8 cellular contexts compared by ENCODE assay signal in genomic region chr14:22982477-22983245, GRCh38. TPM values are rescaled to one million over a fixed set of nuclear protein-coding genes. Genes with fewer than 3 reads are reported as not detected.
DNase-seq lines count a peak whose midpoint lies in the region; ATAC-seq and TF ChIP-seq lines count a peak whose summit lies in the region.

Gene AJUBA (minus strand): TSS chr14:22982551. CDS start chr14:22982266, 285 bp downstream.

- H3K4me2 ChIP-seq in neuronal stem cell (ENCODE audit: insufficient read depth, low read length, poor library complexity, severe bottlenecking): peak within 1 kb of the TSS; percentile 69

- DNase-seq in G401 (ENCODE audit: low spot score): peak; percentile 23
- peak in 73 of 76 experiments; percentile 17 to 86 (median 70) for DNase-seq in HUDEP-2 (lab: John Stamatoyannopoulos, UW; ENCODE audit: unreplicated experiment in 76 of 76)
- peak; percentile 94 to 97 for DNase-seq in SJSA1 (ENCODE audit: low read depth in 1 of 2, low spot score in 2 of 2)
- DNase-seq in activated naive CD4-positive, alpha-beta T cell (lab: John Stamatoyannopoulos, UW): peak in 3 of 4 experiments; percentile 28 to 62 (median 43)
- DNase-seq in neuronal stem cell (ENCODE audit: low spot score): peak; percentile 93
- DNase-seq in stromal cell of bone marrow (ENCODE audit: low read depth): peak; percentile 90

- H3K79me1 ChIP-seq in neuronal stem cell (ENCODE audit: low read depth, low read length): peaks cover 12% of the 10 kb centered on the region

- no peak within 1 kb of the TSS for H2BK12ac ChIP-seq in neuronal stem cell (ENCODE audit: low read length)

- H3K9ac ChIP-seq in neuronal stem cell (ENCODE audit: low read depth, low read length, poor library complexity): peak within 1 kb of the TSS; percentile 98

- H2AK5ac ChIP-seq in neuronal stem cell (ENCODE audit: low read depth, low read length): peak within 1 kb of the TSS; percentile 93

- WGBS in gastroesophageal sphincter (ENCODE audit: low coverage in 1 of 2), 2 donors: 0 to 1% methylated on average over 8 to 29 of the region's 48 CpGs
- no CpG with 5 or more reads among the region's 48 CpGs for WGBS in neuronal stem cell (ENCODE audit: extremely low coverage in 2 of 2, insufficient read length in 2 of 2, insufficient replicate concordance in 1 of 2), 2 donors

- peak within 1 kb of the TSS; percentile 81 for H2AFZ ChIP-seq in neuronal stem cell (ENCODE audit: low read length)

- H2BK120ac ChIP-seq in neuronal stem cell (ENCODE audit: low read depth, low read length): peak within 1 kb of the TSS; percentile 89

- peaks cover 46% of the 10 kb centered on the region for H3K36me3 ChIP-seq in SJSA1
- peaks cover 0 to 7% of the 10 kb centered on the region in 2 donors for H3K36me3 ChIP-seq in gastroesophageal sphincter
- peaks cover 9 to 36% of the 10 kb centered on the region in 2 donors for H3K36me3 ChIP-seq in neuronal stem cell (replicated peaks in 1 of 2; ENCODE audit: control insufficient read depth in 2 of 2, insufficient read depth in 2 of 2, low read length in 2 of 2)

- H3K4me1 ChIP-seq in SJSA1 (replicated peaks) (peaks cover 34% of the 10 kb centered on the region), gastroesophageal sphincter (peaks cover 0 to 55% (median 32%) of the 10 kb centered on the region in 3 donors), neuronal stem cell (ENCODE audit: control insufficient read depth in 2 of 2, insufficient read depth in 1 of 2, low read depth in 1 of 2, low read length in 2 of 2) (peaks cover 15 to 24% of the 10 kb centered on the region in 2 donors)

- peak within 1 kb of the TSS; percentile 97 for H2BK5ac ChIP-seq in neuronal stem cell (ENCODE audit: low read length)

- H3K27me3 ChIP-seq in SJSA1 (replicated peaks) (no peaks in the 10 kb centered on the region), gastroesophageal sphincter (peaks cover 15% of the 10 kb centered on the region), neuronal stem cell (ENCODE audit: control insufficient read depth in 3 of 3, insufficient read depth in 3 of 3, low read depth in 1 of 3, low read length in 3 of 3) (no peaks in the 10 kb centered on the region)

- peak within 1 kb of the TSS; percentile 99 for H3K18ac ChIP-seq in neuronal stem cell (ENCODE audit: low read length)

- peak within 1 kb of the TSS; percentile 86 for H3K4ac ChIP-seq in neuronal stem cell (ENCODE audit: low read length)

- no peak for TF ChIP-seq EP300 in gastroesophageal sphincter (IDR thresholded peaks at IDR 0.05)

- peak in 1 of 4 experiments; percentile 21 for TF ChIP-seq CTCF in gastroesophageal sphincter (IDR thresholded peaks at IDR 0.05)

- in situ Hi-C loops in G401 (cut with HindIII; ENCODE audit: low sequenced_read_pairs): loop anchor here (10.0 kb wide), 1 partner anchor 82 kb away; no protein-coding TSS in a partner anchor

- no peak for TF ChIP-seq POLR2A in gastroesophageal sphincter (IDR thresholded peaks at IDR 0.05)

- peak within 1 kb of the TSS; percentile 59 for H4K91ac ChIP-seq in neuronal stem cell (ENCODE audit: low read depth, low read length, poor library complexity)

- H3K4me3 ChIP-seq in SJSA1: peak within 1 kb of the TSS; percentile 87
- H3K4me3 ChIP-seq in gastroesophageal sphincter: peak within 1 kb of the TSS; percentile 51 to 81
- H3K4me3 ChIP-seq in neuronal stem cell (ENCODE audit: low read length in 2 of 2): peak within 1 kb of the TSS; percentile 77 to 93

- peak within 1 kb of the TSS; percentile 34 for H2BK15ac ChIP-seq in neuronal stem cell (ENCODE audit: low read length)

- peak within 1 kb of the TSS; percentile 91 for H3K14ac ChIP-seq in neuronal stem cell (ENCODE audit: low read length)

- H3K9me3 ChIP-seq in SJSA1 (replicated peaks): no peaks in the 10 kb centered on the region
- H3K9me3 ChIP-seq in gastroesophageal sphincter: no peaks in the 10 kb centered on the region
- H3K9me3 ChIP-seq in neuronal stem cell (replicated peaks in 1 of 2; ENCODE audit: control insufficient read depth in 2 of 2, insufficient read depth in 1 of 2, low read depth in 1 of 2, low read length in 2 of 2): peaks cover 0 to 2% of the 10 kb centered on the region in 2 donors

- no peak within 1 kb of the TSS for H4K8ac ChIP-seq in neuronal stem cell (ENCODE audit: low read depth, low read length)

- peak within 1 kb of the TSS; percentile 81 for H3K27ac ChIP-seq in SJSA1
- peak within 1 kb of the TSS; percentile 7 to 91 (median 87) for H3K27ac ChIP-seq in gastroesophageal sphincter
- H3K27ac ChIP-seq in neuronal stem cell (replicated peaks; ENCODE audit: low read length): peak within 1 kb of the TSS; percentile 94

- H3K23ac ChIP-seq in neuronal stem cell (ENCODE audit: low read depth, low read length, poor library complexity): peak within 1 kb of the TSS; percentile 70

- peak; percentile 82 for ATAC-seq in gastroesophageal sphincter
- ATAC-seq in GM19397 (IDR thresholded peaks at IDR 0.05; ENCODE audit: unreplicated experiment): no peak

RNA-seq across cellular contexts. Expression of gene AJUBA, which starts in this region (rescaled TPM):
- 16.4 and 17.0 TPM in 2 replicates for total RNA-seq in G401 (2014; rRNA removed; shearing (Covaris generic))
- total RNA-seq in SJSA1 (2014; rRNA removed; shearing (Covaris generic)): 116 and 125 TPM in 2 replicates
- total RNA-seq in gastroesophageal sphincter: 10 to 100 TPM in 3 of 4 donors, 1 to 10 TPM in 1; 8.8 to 27.0 (median 17.8) TPM
- polyA plus RNA-seq in neuronal stem cell (2013, experiment 1 of 2): 63.6 TPM
- polyA plus RNA-seq in neuronal stem cell (2013, experiment 2 of 2): 64.1 TPM

Comparison
In these comparisons a context has a peak if more than half of its experiments do, and no peak if none do; other contexts are left out.
1. DNase-seq: peak in every context shown above with its lines; median percentile 96 in SJSA1; 93 in neuronal stem cell; 90 in stromal cell of bone marrow; 70 in HUDEP-2; 43 in activated naive CD4-positive, alpha-beta T cell; 23 in G401.